In the genomic region with DNA sequence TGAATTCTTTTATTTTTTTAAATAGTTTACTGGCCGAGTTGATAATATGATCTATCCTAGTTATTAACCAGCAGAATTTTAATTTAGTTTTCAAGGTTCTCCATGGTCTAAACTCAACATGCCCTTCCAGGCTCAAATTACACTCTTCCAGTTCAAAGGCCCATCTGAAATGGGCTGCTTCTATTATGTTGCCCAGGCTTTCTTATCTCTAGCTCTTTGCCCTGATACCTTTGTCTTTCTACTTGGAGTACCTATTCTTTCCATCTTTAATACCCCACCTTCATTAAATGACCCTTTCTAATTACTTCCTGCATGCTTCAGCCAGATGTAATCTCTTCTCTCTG, we compare ENCODE assay signal across 17 cellular contexts.
DNase-seq lines count a peak whose midpoint lies in the region; ATAC-seq, FAIRE-seq and TF ChIP-seq lines count a peak whose summit lies in the region.
"Had no signal": no experiment of that assay in that cellular context is flagged by ENCODE, and none has a peak within 500 bp of the region (broad histone marks: within the 10 kb centered on the region; RNA-seq: fewer than 3 reads in every experiment).

No MANE protein-coding gene starts in this region.

- H3K36me3 ChIP-seq in PC-9 (ENCODE audit: low read depth) (no peaks in the 10 kb centered on the region), HepG2 (replicated peaks in 1 of 2; ENCODE audit: control insufficient read depth in 1 of 2, insufficient read depth in 2 of 2, low read length in 2 of 2) (no peaks in the 10 kb centered on the region)
- H3K36me3 ChIP-seq: HAP-1 had no signal

- no peaks in the 10 kb centered on the region for H3K9me2 ChIP-seq in PC-9 (ENCODE audit: insufficient read depth)

- no peak for TF ChIP-seq EP300 in HepG2 (IDR thresholded peaks at IDR 0.05; ENCODE audit: low read depth in 2 of 2, low read length in 2 of 2)
- TF ChIP-seq EP300 in HepG2 (CRISPR knock-in tag; IDR thresholded peaks at IDR 0.05; ENCODE audit: borderline replicate concordance), result no peak

- FAIRE-seq in HepG2 (lab: Jason Lieb, UNC), result no peak

- TF ChIP-seq RAD21 in HepG2 (CRISPR knock-in tag; IDR thresholded peaks at IDR 0.05), result no peak

- in situ Hi-C loops in HepG2 (cut with HindIII; ENCODE audit: extremely low pct_ligation_motif_present, low pct_unique_long_range_greater_than_20kb), result no loop called here

- intact Hi-C loops in Calu3 (cut with micrococcal nuclease; ENCODE audit: unreplicated experiment) (no loop called here), PC-9 (cut with micrococcal nuclease; ENCODE audit: unreplicated experiment) (loop anchor here (1.0 to 10.0 kb wide), 5 partner anchors 86 to 541 kb away; a partner anchor contains a TSS), HepG2 (cut with micrococcal nuclease; ENCODE audit: unreplicated experiment) (loop anchor here (1.0 to 5.0 kb wide), 4 partner anchors 101 to 541 kb away; a partner anchor contains a TSS), sciatic nerve (cut with DNase I) (no loop called here)
- intact Hi-C loops in CD4-positive, alpha-beta T cell (cut with DNase I, micrococcal nuclease), result no loop called here

- no peaks in the 10 kb centered on the region for H3K36me3 Mint-ChIP-seq in Calu3 (ENCODE audit: insufficient read depth, unreplicated experiment)
- H3K36me3 Mint-ChIP-seq in CD4-positive, alpha-beta T cell (ENCODE audit: low read depth), result no peaks in the 10 kb centered on the region

- TF ChIP-seq CTCF in Calu3 (IDR thresholded peaks at IDR 0.05; ENCODE audit: unreplicated experiment) (no peak), PC-9 (conservative IDR thresholded peaks at IDR 0.05) (no peak), HepG2 (CRISPR knock-in tag; IDR thresholded peaks at IDR 0.05) (no peak)
- no peak for TF ChIP-seq CTCF in CD4-positive, alpha-beta T cell (IDR thresholded peaks at IDR 0.05)

- H2AFZ ChIP-seq in PC-9 (no peak overlapping the region), HepG2 (ENCODE audit: low read length) (no peak overlapping the region)

- H3K79me2 ChIP-seq in PC-9 (ENCODE audit: low read depth), result no peaks in the 10 kb centered on the region
- no peaks in the 10 kb centered on the region for H3K79me2 ChIP-seq in HepG2 (ENCODE audit: insufficient read depth, low read length)

- no peak overlapping the region for H3K9ac ChIP-seq in HepG2 (ENCODE audit: insufficient read depth, low read depth, low read length)

- H3K4me3 ChIP-seq in PC-9, result no peak overlapping the region
- H3K4me3 ChIP-seq in HepG2 (replicated peaks in 1 of 3; ENCODE audit: insufficient read depth in 1 of 3, low read depth in 2 of 3, low read length in 3 of 3), result no peak overlapping the region
- H3K4me3 ChIP-seq: HAP-1 had no signal

- no peaks in the 10 kb centered on the region for H4K20me1 ChIP-seq in PC-9 (ENCODE audit: insufficient read depth)
- no peaks in the 10 kb centered on the region for H4K20me1 ChIP-seq in HepG2 (ENCODE audit: insufficient read depth, low read length)

- H3K4me1 ChIP-seq in PC-9 (replicated peaks; ENCODE audit: insufficient read depth) (peaks cover 7% of the 10 kb centered on the region; the same call in 1 of the 2 replicates), HepG2 (ENCODE audit: insufficient read depth, low read length) (peaks cover 18% of the 10 kb centered on the region)
- H3K4me1 ChIP-seq: HAP-1 had no signal

- CTCF ChIA-PET in Calu3 (lab: Charles Lee), result no interaction called here
- CTCF ChIA-PET in PC-9 (lab: Charles Lee), result no interaction called here
- CTCF ChIA-PET in HepG2 (lab: Yijun Ruan, JAX; ENCODE audit: low intra/inter-chr PET ratio, low total read pairs), result no interaction called here
- CTCF ChIA-PET in CD4-positive, alpha-beta T cell (lab: Charles Lee), result no interaction called here

- H3K4me2 ChIP-seq in PC-9 (peak overlapping the region; percentile 46), HepG2 (ENCODE audit: low read depth, low read length) (peak overlapping the region; percentile 20; the same call in 1 of the 2 replicates)

- no peaks in the 10 kb centered on the region for H3K27me3 ChIP-seq in PC-9 (ENCODE audit: insufficient read depth, low read depth)
- H3K27me3 ChIP-seq in HepG2 (ENCODE audit: control insufficient read depth in 1 of 2, insufficient read depth in 2 of 2, low read length in 2 of 2), result no peaks in the 10 kb centered on the region
- no peaks in the 10 kb centered on the region for H3K27me3 ChIP-seq in CD4-positive, alpha-beta T cell (ENCODE audit: control insufficient read depth, insufficient read depth, low read length)

- H3K4me1 Mint-ChIP-seq in Calu3 (ENCODE audit: low read depth, unreplicated experiment), result peaks cover 9% of the 10 kb centered on the region
- H3K4me1 Mint-ChIP-seq in CD4-positive, alpha-beta T cell (ENCODE audit: low read depth), result no peaks in the 10 kb centered on the region

- H3K27me3 Mint-ChIP-seq in Calu3 (ENCODE audit: unreplicated experiment), result no peaks in the 10 kb centered on the region
- H3K27me3 Mint-ChIP-seq in CD4-positive, alpha-beta T cell, result no peaks in the 10 kb centered on the region

- WGBS in HepG2 (ENCODE audit: low lambda C conversion rate), result 66% methylated on average over 1 of the region's 1 CpG

- POLR2A ChIA-PET in PC-9 (lab: Charles Lee; ENCODE audit: unreplicated experiment), result no interaction called here
- POLR2A ChIA-PET in HepG2 (lab: Yijun Ruan, JAX), result interaction anchor here (0.8 to 1.2 kb wide), 2 partner anchors 101 to 107 kb away, joined by 3 read pairs; no protein-coding TSS in a partner anchor
- POLR2A ChIA-PET in CD4-positive, alpha-beta T cell (lab: Charles Lee), result no interaction called here

- H3K9me3 ChIP-seq in PC-9 (ENCODE audit: insufficient read depth, low read depth) (no peaks in the 10 kb centered on the region), HepG2 (ENCODE audit: low read length) (no peaks in the 10 kb centered on the region)
- no peaks in the 10 kb centered on the region for H3K9me3 ChIP-seq in CD4-positive, alpha-beta T cell (ENCODE audit: control insufficient read depth, low read length)
- H3K9me3 ChIP-seq: HAP-1 had no signal

- DNase-seq in Calu3, result no peak
- DNase-seq in NCI-H2029 (lab: John Stamatoyannopoulos, UW), result peak; percentile 19
- no peak for DNase-seq in PC-9
- DNase-seq in HepG2 (ENCODE audit: low spot score), result no peak
- no peak for DNase-seq in NCI-H2107 treated with DMSO at 0.1 percent for 48 hours (lab: John Stamatoyannopoulos, UW; ENCODE audit: unreplicated experiment)
- no peak for DNase-seq in sciatic nerve (ENCODE audit: low spot score)
- no peak for DNase-seq in CD4-positive, alpha-beta T cell
- DNase-seq: C1 segment of cervical spinal cord, COR-L47, DND-41, GDM1, Karpas-422, NCI-H1417 treated with DMSO at 0.1 percent for 48 hours, NCI-H446 treated with DMSO at 0.1 percent for 48 hours, SHP77 treated with DMSO at 0.1 percent for 48 hours had no signal

- H3K9me3 Mint-ChIP-seq in Calu3 (ENCODE audit: low read depth, unreplicated experiment), result no peaks in the 10 kb centered on the region
- H3K9me3 Mint-ChIP-seq in CD4-positive, alpha-beta T cell, result peaks cover 13% of the 10 kb centered on the region

- H3K27ac ChIP-seq in PC-9 (peak overlapping the region; percentile 93), HepG2 (ENCODE audit: extremely low read length, insufficient read depth, low read length) (no peak overlapping the region)
- no peak overlapping the region for H3K27ac ChIP-seq in CD4-positive, alpha-beta T cell (ENCODE audit: low read depth, low read length)

- peak overlapping the region; percentile 96 for H3K27ac Mint-ChIP-seq in Calu3 (ENCODE audit: unreplicated experiment)
- H3K27ac Mint-ChIP-seq in CD4-positive, alpha-beta T cell, result no peak overlapping the region

- peaks cover 11% of the 10 kb centered on the region for H3F3A ChIP-seq in PC-9 (ENCODE audit: insufficient read depth, low read depth)

- TF ChIP-seq POLR2A in HepG2 (IDR thresholded peaks at IDR 0.05; ENCODE audit: insufficient read depth in 1 of 2, low read depth in 2 of 2, low read length in 2 of 2), result no peak

- peak overlapping the region; percentile 31 for H3K4me3 Mint-ChIP-seq in Calu3 (ENCODE audit: low read depth, unreplicated experiment)
- no peak overlapping the region for H3K4me3 Mint-ChIP-seq in CD4-positive, alpha-beta T cell

- ATAC-seq in HepG2 (peak; percentile 47), GM19467 (IDR thresholded peaks at IDR 0.05; ENCODE audit: unreplicated experiment) (no peak), sciatic nerve (no peak)
- ATAC-seq in CD4-positive, alpha-beta T cell (ENCODE audit: poor library complexity), result no peak

- BruUV-seq in Calu3 (replicated peaks; lab: Mats Ljungman, UMichigan), result no TSS peak
- BruUV-seq in PC-9 (replicated peaks; lab: Mats Ljungman, UMichigan), result no TSS peak
- BruUV-seq in HepG2 (replicated peaks; lab: Mats Ljungman, UMichigan), result no TSS peak

TF ChIP-seq in HepG2, 621 proteins besides CTCF, POLR2A, EP300 and RAD21 (continues in another document):
- TF ChIP-seq NFE2 (CRISPR knock-in tag; IDR thresholded peaks at IDR 0.05) (0 out of 2 replicates have a peak, but pooled peaks have one; percentile 15), SIX4 (CRISPR knock-in tag; IDR thresholded peaks at IDR 0.05) (peak; percentile 81), ZNF12 (CRISPR knock-in tag; IDR thresholded peaks at IDR 0.05) (peak; percentile 57; the same call in 1 of the 2 replicates), HNRNPK (IDR thresholded peaks at IDR 0.05; ENCODE audit: low read depth, low read length, poor library complexity, severe bottlenecking) (no peak), ZFP1 (CRISPR knock-in tag; IDR thresholded peaks at IDR 0.05) (0 out of 2 replicates have a peak, but pooled peaks have one; percentile 35)
- TF ChIP-seq, protein P1, sequence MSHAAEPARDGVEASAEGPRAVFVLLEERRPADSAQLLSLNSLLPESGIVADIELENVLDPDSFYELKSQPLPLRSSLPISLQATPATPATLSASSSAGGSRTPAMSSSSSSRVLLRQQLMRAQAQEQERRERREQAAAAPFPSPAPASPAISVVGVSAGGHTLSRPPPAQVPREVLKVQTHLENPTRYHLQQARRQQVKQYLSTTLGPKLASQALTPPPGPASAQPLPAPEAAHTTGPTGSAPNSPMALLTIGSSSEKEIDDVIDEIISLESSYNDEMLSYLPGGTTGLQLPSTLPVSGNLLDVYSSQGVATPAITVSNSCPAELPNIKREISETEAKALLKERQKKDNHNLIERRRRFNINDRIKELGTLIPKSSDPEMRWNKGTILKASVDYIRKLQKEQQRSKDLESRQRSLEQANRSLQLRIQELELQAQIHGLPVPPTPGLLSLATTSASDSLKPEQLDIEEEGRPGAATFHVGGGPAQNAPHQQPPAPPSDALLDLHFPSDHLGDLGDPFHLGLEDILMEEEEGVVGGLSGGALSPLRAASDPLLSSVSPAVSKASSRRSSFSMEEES (CRISPR knock-in tag; IDR thresholded peaks at IDR 0.05), result no peak
- TF ChIP-seq, protein P2, sequence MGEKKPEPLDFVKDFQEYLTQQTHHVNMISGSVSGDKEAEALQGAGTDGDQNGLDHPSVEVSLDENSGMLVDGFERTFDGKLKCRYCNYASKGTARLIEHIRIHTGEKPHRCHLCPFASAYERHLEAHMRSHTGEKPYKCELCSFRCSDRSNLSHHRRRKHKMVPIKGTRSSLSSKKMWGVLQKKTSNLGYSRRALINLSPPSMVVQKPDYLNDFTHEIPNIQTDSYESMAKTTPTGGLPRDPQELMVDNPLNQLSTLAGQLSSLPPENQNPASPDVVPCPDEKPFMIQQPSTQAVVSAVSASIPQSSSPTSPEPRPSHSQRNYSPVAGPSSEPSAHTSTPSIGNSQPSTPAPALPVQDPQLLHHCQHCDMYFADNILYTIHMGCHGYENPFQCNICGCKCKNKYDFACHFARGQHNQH (CRISPR knock-in tag; IDR thresholded peaks at IDR 0.05), result 0 out of 2 replicates have a peak, but pooled peaks have one; percentile 17

Comparison
In these comparisons a context has a peak if more than half of its experiments do, and no peak if none do; other contexts are left out.
1. intact Hi-C loops: an anchor here in PC-9 (1.0 to 10.0 kb wide) and HepG2 (1.0 to 5.0 kb wide); none called in Calu3, sciatic nerve and CD4-positive, alpha-beta T cell.